ENCODE assay signal across 1 cellular context in the genomic region with DNA sequence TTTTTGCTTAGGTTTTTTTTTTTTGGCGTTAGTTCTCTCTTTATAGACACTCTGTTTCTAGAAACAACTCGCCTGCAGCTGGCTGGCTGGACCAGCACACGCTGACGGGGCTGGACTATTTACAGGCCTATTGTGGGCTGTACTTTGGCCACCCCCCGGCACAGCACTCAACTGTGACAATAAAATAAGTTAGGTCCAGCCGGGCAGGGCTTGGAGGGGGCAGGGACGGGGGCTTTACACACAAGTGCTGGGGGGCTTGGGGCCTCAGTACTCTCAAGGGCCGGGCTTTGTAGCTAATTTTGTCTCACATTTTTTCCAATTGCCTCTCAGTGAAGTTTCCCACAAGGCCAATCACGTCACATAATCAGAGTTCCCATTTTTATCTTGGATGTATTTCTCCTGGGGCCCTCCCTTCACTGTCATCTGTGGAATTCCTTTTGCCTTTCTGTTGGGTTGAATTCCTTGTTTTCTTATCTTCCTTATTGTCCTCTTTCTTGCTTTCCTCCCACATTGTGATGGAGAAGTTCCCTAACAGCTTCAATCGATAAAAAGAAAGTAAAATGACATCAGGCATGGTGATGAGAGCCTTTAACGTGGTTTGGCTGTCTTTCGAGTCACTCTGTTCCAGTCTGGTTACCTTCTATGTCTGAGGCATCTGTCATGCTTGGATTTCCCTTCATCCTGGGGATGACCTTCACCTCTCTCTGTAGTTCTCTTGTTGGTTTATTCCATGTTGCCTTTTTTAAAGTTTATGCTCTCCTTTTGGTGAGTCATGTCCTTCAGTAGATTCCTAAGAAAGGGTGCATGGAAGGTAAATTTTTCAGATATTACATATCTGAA.
TF ChIP-seq lines count a peak whose summit lies in the region.

No MANE protein-coding gene starts in this region.

TF ChIP-seq in WTC11, 78 proteins besides CTCF, POLR2A, EP300 and RAD21 (continued from another document):
- no peak for TF ChIP-seq ZNF425 (CRISPR knock-in tag; conservative IDR thresholded peaks at IDR 0.05)
- no peak for TF ChIP-seq ZNF532 (CRISPR knock-in tag; IDR thresholded peaks at IDR 0.05; ENCODE audit: borderline replicate concordance)
- no peak for TF ChIP-seq ZNF138 (CRISPR knock-in tag; conservative IDR thresholded peaks at IDR 0.05)
- TF ChIP-seq RELA (CRISPR knock-in tag; IDR thresholded peaks at IDR 0.05; ENCODE audit: borderline replicate concordance): no peak
